ENCODE assay signal across 2 cellular contexts in genomic region chr11:122205036-122205435, GRCh38.
TF ChIP-seq lines count a peak whose summit lies in the region.

No MANE protein-coding gene starts in this region.

TF ChIP-seq in IMR-90, 13 proteins besides CTCF, POLR2A, EP300 and RAD21:
- TF ChIP-seq MAZ (IDR thresholded peaks at IDR 0.05; ENCODE audit: borderline replicate concordance, low read depth, low read length), result no peak
- no peak for TF ChIP-seq BHLHE40 (IDR thresholded peaks at IDR 0.05; ENCODE audit: low read depth, low read length)
- no peak for TF ChIP-seq RFX5 (IDR thresholded peaks at IDR 0.05; ENCODE audit: low read depth, low read length)
- TF ChIP-seq MXI1 (IDR thresholded peaks at IDR 0.05; ENCODE audit: borderline replicate concordance, low read depth, low read length), result no peak
- TF ChIP-seq USF2 (IDR thresholded peaks at IDR 0.05; ENCODE audit: low read depth, low read length), result no peak
- TF ChIP-seq, protein P1, sequence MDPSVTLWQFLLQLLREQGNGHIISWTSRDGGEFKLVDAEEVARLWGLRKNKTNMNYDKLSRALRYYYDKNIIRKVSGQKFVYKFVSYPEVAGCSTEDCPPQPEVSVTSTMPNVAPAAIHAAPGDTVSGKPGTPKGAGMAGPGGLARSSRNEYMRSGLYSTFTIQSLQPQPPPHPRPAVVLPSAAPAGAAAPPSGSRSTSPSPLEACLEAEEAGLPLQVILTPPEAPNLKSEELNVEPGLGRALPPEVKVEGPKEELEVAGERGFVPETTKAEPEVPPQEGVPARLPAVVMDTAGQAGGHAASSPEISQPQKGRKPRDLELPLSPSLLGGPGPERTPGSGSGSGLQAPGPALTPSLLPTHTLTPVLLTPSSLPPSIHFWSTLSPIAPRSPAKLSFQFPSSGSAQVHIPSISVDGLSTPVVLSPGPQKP (IDR thresholded peaks at IDR 0.05; ENCODE audit: borderline replicate concordance, low read depth, low read length), result no peak
- TF ChIP-seq SMC3 (IDR thresholded peaks at IDR 0.05; ENCODE audit: low read depth, low read length), result no peak
- no peak for TF ChIP-seq CHD1 (IDR thresholded peaks at IDR 0.05; ENCODE audit: low read depth, low read length)
- no peak for TF ChIP-seq MAFK (IDR thresholded peaks at IDR 0.05; ENCODE audit: low read depth, low read length)
- TF ChIP-seq FOS (IDR thresholded peaks at IDR 0.05; ENCODE audit: low read depth, low read length), result no peak
- TF ChIP-seq CEBPB (IDR thresholded peaks at IDR 0.05; ENCODE audit: low read depth, low read length), result no peak
- no peak for TF ChIP-seq RCOR1 (IDR thresholded peaks at IDR 0.05; ENCODE audit: insufficient replicate concordance, low read length)
- no peak for TF ChIP-seq NFE2L2 (IDR thresholded peaks at IDR 0.05; ENCODE audit: low read depth, low read length)

TF ChIP-seq in SK-N-SH treated with all-trans-retinoic acid at 6 μM for 48 hours, 23 proteins besides CTCF, POLR2A, EP300 and RAD21:
- TF ChIP-seq GLIS3 (CRISPR knock-in tag; IDR thresholded peaks at IDR 0.05), result no peak
- no peak for TF ChIP-seq TOX (CRISPR knock-in tag; IDR thresholded peaks at IDR 0.05; ENCODE audit: borderline replicate concordance)
